In the genomic region with DNA sequence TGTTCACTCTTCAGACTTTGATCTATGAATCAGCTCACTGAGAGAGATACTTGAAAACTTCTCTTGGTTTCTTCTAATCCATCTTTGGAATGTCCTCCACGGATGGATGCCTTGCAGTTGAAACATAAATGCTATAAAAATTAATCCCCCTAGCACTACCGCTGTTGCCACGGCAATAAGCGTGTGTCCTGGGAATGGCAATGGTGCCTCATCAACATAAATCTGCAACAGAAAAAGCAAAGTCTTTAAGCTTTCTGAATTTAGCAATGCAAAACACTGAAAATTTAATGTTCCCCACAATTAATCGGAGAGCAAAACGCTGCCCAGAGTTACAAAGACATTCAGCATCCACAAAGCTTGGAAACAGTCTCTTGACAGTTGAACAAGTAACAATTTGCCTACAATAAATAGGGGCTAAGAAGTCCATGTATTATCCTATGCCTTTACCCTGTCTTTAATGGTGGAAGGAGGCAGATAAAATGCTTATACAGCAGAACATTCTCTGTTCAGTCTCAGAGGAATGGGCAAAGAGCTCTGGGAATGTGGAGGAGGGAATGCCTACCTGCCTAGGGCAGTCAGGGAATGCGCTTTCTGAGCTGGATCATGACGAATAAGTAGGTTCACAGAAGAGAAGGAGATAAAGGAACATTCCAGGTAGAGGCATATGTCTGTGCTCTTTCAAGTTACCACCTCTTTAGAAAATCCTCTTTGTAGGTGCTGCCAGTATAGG, we compare ENCODE assay signal across 2 cellular contexts.
TF ChIP-seq lines count a peak whose summit lies in the region.

No MANE protein-coding gene starts in this region.

TF ChIP-seq in A549, 52 proteins besides CTCF, POLR2A, EP300 and RAD21:
- TF ChIP-seq, protein P1, sequence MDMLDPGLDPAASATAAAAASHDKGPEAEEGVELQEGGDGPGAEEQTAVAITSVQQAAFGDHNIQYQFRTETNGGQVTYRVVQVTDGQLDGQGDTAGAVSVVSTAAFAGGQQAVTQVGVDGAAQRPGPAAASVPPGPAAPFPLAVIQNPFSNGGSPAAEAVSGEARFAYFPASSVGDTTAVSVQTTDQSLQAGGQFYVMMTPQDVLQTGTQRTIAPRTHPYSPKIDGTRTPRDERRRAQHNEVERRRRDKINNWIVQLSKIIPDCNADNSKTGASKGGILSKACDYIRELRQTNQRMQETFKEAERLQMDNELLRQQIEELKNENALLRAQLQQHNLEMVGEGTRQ (IDR thresholded peaks at IDR 0.05): no peak
- TF ChIP-seq MAFK (IDR thresholded peaks at IDR 0.05; ENCODE audit: partially characterized antibody): peak; percentile 55

TF ChIP-seq in neural cell, 6 proteins besides CTCF, POLR2A, EP300 and RAD21:
- TF ChIP-seq TAF1 (IDR thresholded peaks at IDR 0.05; ENCODE audit: low read depth) (no peak), EZH2 (IDR thresholded peaks at IDR 0.05; ENCODE audit: borderline replicate concordance, insufficient read depth, low read length, poor library complexity, severe bottlenecking) (no peak), SMC3 (conservative IDR thresholded peaks at IDR 0.05; ENCODE audit: poor library complexity) (no peak), MXI1 (conservative IDR thresholded peaks at IDR 0.05; ENCODE audit: poor library complexity, severe bottlenecking) (no peak), POLR2AphosphoS5 (IDR thresholded peaks at IDR 0.05) (no peak)
- TF ChIP-seq, protein P2, sequence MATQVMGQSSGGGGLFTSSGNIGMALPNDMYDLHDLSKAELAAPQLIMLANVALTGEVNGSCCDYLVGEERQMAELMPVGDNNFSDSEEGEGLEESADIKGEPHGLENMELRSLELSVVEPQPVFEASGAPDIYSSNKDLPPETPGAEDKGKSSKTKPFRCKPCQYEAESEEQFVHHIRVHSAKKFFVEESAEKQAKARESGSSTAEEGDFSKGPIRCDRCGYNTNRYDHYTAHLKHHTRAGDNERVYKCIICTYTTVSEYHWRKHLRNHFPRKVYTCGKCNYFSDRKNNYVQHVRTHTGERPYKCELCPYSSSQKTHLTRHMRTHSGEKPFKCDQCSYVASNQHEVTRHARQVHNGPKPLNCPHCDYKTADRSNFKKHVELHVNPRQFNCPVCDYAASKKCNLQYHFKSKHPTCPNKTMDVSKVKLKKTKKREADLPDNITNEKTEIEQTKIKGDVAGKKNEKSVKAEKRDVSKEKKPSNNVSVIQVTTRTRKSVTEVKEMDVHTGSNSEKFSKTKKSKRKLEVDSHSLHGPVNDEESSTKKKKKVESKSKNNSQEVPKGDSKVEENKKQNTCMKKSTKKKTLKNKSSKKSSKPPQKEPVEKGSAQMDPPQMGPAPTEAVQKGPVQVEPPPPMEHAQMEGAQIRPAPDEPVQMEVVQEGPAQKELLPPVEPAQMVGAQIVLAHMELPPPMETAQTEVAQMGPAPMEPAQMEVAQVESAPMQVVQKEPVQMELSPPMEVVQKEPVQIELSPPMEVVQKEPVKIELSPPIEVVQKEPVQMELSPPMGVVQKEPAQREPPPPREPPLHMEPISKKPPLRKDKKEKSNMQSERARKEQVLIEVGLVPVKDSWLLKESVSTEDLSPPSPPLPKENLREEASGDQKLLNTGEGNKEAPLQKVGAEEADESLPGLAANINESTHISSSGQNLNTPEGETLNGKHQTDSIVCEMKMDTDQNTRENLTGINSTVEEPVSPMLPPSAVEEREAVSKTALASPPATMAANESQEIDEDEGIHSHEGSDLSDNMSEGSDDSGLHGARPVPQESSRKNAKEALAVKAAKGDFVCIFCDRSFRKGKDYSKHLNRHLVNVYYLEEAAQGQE (IDR thresholded peaks at IDR 0.05; ENCODE audit: borderline replicate concordance): no peak
